19 cellular contexts compared by ENCODE assay signal in genomic region chr13:73984201-73984600, GRCh38.
A peak's percentile ranks its signal among the peaks of the same experiment; 100 is the strongest.
DNase-seq lines count a peak whose midpoint lies in the region; ATAC-seq and TF ChIP-seq lines count a peak whose summit lies in the region.
"Had no signal": no experiment of that assay in that cellular context is flagged by ENCODE, and none has a peak within 500 bp of the region (broad histone marks: within the 10 kb centered on the region; RNA-seq: fewer than 3 reads in every experiment).

No MANE protein-coding gene starts in this region.

- TF ChIP-seq CTCF in right atrium auricular region (IDR thresholded peaks at IDR 0.05) (no peak), upper lobe of right lung (IDR thresholded peaks at IDR 0.05) (no peak)

- H3K9me3 ChIP-seq in right atrium auricular region (no peaks in the 10 kb centered on the region), upper lobe of right lung (no peaks in the 10 kb centered on the region), HAP-1 (no peaks in the 10 kb centered on the region)
- H3K9me3 ChIP-seq: breast epithelium, gastroesophageal sphincter, transverse colon had no signal

- H3K36me3 ChIP-seq in right atrium auricular region = no peaks in the 10 kb centered on the region
- H3K36me3 ChIP-seq in upper lobe of right lung = no peaks in the 10 kb centered on the region
- H3K36me3 ChIP-seq in HAP-1 (replicated peaks) = no peaks in the 10 kb centered on the region
- H3K36me3 ChIP-seq: breast epithelium, transverse colon had no signal

- H3K27me3 ChIP-seq in right atrium auricular region (no peaks in the 10 kb centered on the region), upper lobe of right lung (no peaks in the 10 kb centered on the region), HAP-1 (ENCODE audit: low read depth) (no peaks in the 10 kb centered on the region)
- H3K27me3 ChIP-seq: breast epithelium, gastroesophageal sphincter, transverse colon had no signal

- intact Hi-C loops in Right ventricle myocardium superior (cut with DNase I) = no loop called here
- intact Hi-C loops in left cardiac atrium (cut with DNase I) = loop anchor here in 1 of 2 donors (5.0 kb wide), 1 partner anchor 42 kb away; no protein-coding TSS in a partner anchor
- intact Hi-C loops in upper lobe of right lung (cut with DNase I) = no loop called here

- H3K4me1 Mint-ChIP-seq in activated T-helper 17 cell treated with anti-CD3 and anti-CD28 coated beads, Interleukin-2, amount 50 U/mL, for 72 hours = peaks cover 28% of the 10 kb centered on the region

- peaks cover 7% of the 10 kb centered on the region for H3K36me3 Mint-ChIP-seq in activated T-helper 17 cell treated with anti-CD3 and anti-CD28 coated beads, Interleukin-2, amount 50 U/mL, for 72 hours (ENCODE audit: low read depth)

- H3K27ac ChIP-seq in right atrium auricular region (peak overlapping the region in 1 of 2 donors; percentile 24), upper lobe of right lung (no peak overlapping the region)
- H3K27ac ChIP-seq: breast epithelium, gastroesophageal sphincter, parathyroid adenoma, PC-9, transverse colon had no signal

- H3K27me3 Mint-ChIP-seq in activated T-helper 17 cell treated with anti-CD3 and anti-CD28 coated beads, Interleukin-2, amount 50 U/mL, for 72 hours = no peaks in the 10 kb centered on the region

- ATAC-seq in Right ventricle myocardium superior (ENCODE audit: poor library complexity) = peak; percentile 54
- ATAC-seq in activated T-helper 17 cell treated with anti-CD3 and anti-CD28 coated beads, Interleukin-2, amount 50 U/mL, for 72 hours (replicated peaks) = no peak
- peak in 1 of 2 donors; percentile 25 for ATAC-seq in left cardiac atrium
- ATAC-seq in upper lobe of right lung = no peak
- ATAC-seq: gastroesophageal sphincter had no signal

- H3K4me1 ChIP-seq in right atrium auricular region (peaks cover 0 to 35% of the 10 kb centered on the region in 2 donors), upper lobe of right lung (no peaks in the 10 kb centered on the region), HAP-1 (no peaks in the 10 kb centered on the region)
- H3K4me1 ChIP-seq: breast epithelium, parathyroid adenoma had no signal

- no peaks in the 10 kb centered on the region for H3K9me3 Mint-ChIP-seq in activated T-helper 17 cell treated with anti-CD3 and anti-CD28 coated beads, Interleukin-2, amount 50 U/mL, for 72 hours
- H3K9me3 Mint-ChIP-seq: endodermal cell, HFFc6 had no signal

- in situ Hi-C loops in HAP-1 (cut with MboI; ENCODE audit: low sequenced_read_pairs) = no loop called here

- H3K4me3 Mint-ChIP-seq in activated T-helper 17 cell treated with anti-CD3 and anti-CD28 coated beads, Interleukin-2, amount 50 U/mL, for 72 hours = peak overlapping the region; percentile 79
- H3K4me3 Mint-ChIP-seq: endodermal cell, HFFc6 had no signal

- DNase-seq in Right ventricle myocardium superior (peak; percentile 45), right atrium auricular region (ENCODE audit: low spot score) (no peak), left cardiac atrium (peak; percentile 26), upper lobe of right lung (peak; percentile 52), NCI-H82 treated with DMSO at 0.1 percent for 48 hours (lab: John Stamatoyannopoulos, UW; ENCODE audit: unreplicated experiment) (no peak), HAP-1 (ENCODE audit: low spot score in 2 of 2) (no peak)
- DNase-seq: amniotic stem cell, cortex of kidney, DMS153, HFFc6, NCI-H2081 treated with DMSO at 0.1 percent for 48 hours, NCI-H446 treated with DMSO at 0.1 percent for 48 hours, PC-9, transverse colon had no signal

- H3K4me3 ChIP-seq in right atrium auricular region = no peak overlapping the region
- no peak overlapping the region for H3K4me3 ChIP-seq in upper lobe of right lung
- no peak overlapping the region for H3K4me3 ChIP-seq in HAP-1
- H3K4me3 ChIP-seq: breast epithelium, gastroesophageal sphincter, PC-9, transverse colon had no signal

- H3K27ac Mint-ChIP-seq in activated T-helper 17 cell treated with anti-CD3 and anti-CD28 coated beads, Interleukin-2, amount 50 U/mL, for 72 hours = peak overlapping the region; percentile 91
- H3K27ac Mint-ChIP-seq: endodermal cell, HFFc6 had no signal

Comparison
In these comparisons a context has a peak if more than half of its experiments do, and no peak if none do; other contexts are left out.
1. DNase-seq: peak in Right ventricle myocardium superior (single experiment), left cardiac atrium (single experiment) and upper lobe of right lung (single experiment); none in right atrium auricular region (single experiment), NCI-H82 treated with DMSO at 0.1 percent for 48 hours (single experiment) and HAP-1 (0 of 2).